Comparison of ENCODE assay signal across 16 cellular contexts in the genomic region with DNA sequence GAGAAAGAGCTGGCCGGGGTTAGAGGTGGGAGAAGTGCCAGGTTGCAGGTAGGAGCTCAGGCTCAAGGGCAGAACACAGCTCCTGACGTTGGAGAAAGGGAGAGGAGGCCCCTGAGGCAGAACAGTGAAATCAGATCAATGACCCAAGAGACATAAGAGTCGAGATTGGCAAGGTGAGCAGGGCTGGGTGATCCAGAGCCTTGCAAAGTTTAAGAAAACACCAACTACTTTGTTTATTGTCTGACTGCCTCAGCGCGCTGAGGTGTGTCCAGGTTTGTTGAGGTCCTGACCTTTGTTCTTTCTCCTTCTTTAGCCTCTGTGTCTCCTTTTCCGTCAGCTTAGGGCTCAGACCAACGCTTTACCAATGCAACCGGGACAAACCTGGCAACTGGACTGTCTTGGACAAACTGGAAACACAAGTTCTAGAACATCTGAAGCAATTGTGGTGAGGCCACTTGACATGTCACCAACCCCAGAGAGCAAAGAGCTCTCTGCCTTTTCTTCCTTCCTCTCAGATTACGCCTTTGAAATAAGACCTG. TPM values are rescaled to one million over a fixed set of nuclear protein-coding genes. Genes with fewer than 3 reads are reported as not detected.
DNase-seq lines count a peak whose midpoint lies in the region; ATAC-seq and TF ChIP-seq lines count a peak whose summit lies in the region.
"Had no signal": no experiment of that assay in that cellular context is flagged by ENCODE, and none has a peak within 500 bp of the region (broad histone marks: within the 10 kb centered on the region; RNA-seq: fewer than 3 reads in every experiment).

No MANE protein-coding gene starts in this region.

- no peak overlapping the region for H3K9ac ChIP-seq in HCT116 (ENCODE audit: low read length)
- H3K9ac ChIP-seq: BLaER1 treated with 17β-estradiol and CSF1 and Interleukin-3, amounts not matched to agents 10 nM and 100 nM had no signal

- H3K4me2 ChIP-seq in HCT116 (ENCODE audit: low read length) = peak overlapping the region; percentile 45
- H3K4me2 ChIP-seq: BLaER1 treated with 17β-estradiol and CSF1 and Interleukin-3, amounts not matched to agents 10 nM and 100 nM had no signal

- no peak for TF ChIP-seq EP300 in transverse colon (IDR thresholded peaks at IDR 0.05; ENCODE audit: low read depth)

- H3K36me3 ChIP-seq in HCT116 (ENCODE audit: control insufficient read depth in 1 of 2, insufficient read depth in 2 of 2, low read length in 2 of 2) (no peaks in the 10 kb centered on the region), Peyer's patch (no peaks in the 10 kb centered on the region), left lung (no peaks in the 10 kb centered on the region), transverse colon (no peaks in the 10 kb centered on the region), left ventricle myocardium inferior (no peaks in the 10 kb centered on the region), H7 (replicated peaks; ENCODE audit: control insufficient read depth, insufficient read depth, low read length) (no peaks in the 10 kb centered on the region)
- H3K36me3 ChIP-seq: BLaER1 treated with 17β-estradiol and CSF1 and Interleukin-3, amounts not matched to agents 10 nM and 100 nM; MG63; WERI-Rb-1 had no signal

- DNase-seq in HCT116 (ENCODE audit: low read depth, low spot score) (no peak), Peyer's patch (peak in 2 of 3 donors; percentile 68 to 72), left lung (peak in 1 of 2 donors; percentile 44), transverse colon (peak; percentile 56), left ventricle myocardium inferior (no peak), H7 (no peak)
- DNase-seq: activated CD8-positive, alpha-beta T cell treated with anti-CD3 and anti-CD28 coated beads, Interleukin-2, amount 10 ng/mL, durations not matched to agents 7 days and 5 days; activated gamma-delta T cell; cortex of kidney; hypothalamus; MG63; naive thymus-derived CD8-positive, alpha-beta T cell; WERI-Rb-1 had no signal

- H3K9me2 ChIP-seq in HCT116 (ENCODE audit: insufficient read depth) = no peaks in the 10 kb centered on the region

- no peaks in the 10 kb centered on the region for H3K79me2 ChIP-seq in HCT116 (ENCODE audit: insufficient read depth, low read length)

- TF ChIP-seq CTCF in HCT116 (IDR thresholded peaks at IDR 0.05 in 2 of 3, conservative IDR thresholded peaks at IDR 0.05 in 1 of 3; ENCODE audit: borderline replicate concordance in 1 of 3, insufficient read depth in 1 of 3, low read depth in 2 of 3, low read length in 2 of 3) = no peak
- no peak for TF ChIP-seq CTCF in Peyer's patch (IDR thresholded peaks at IDR 0.05)
- no peak for TF ChIP-seq CTCF in left lung (IDR thresholded peaks at IDR 0.05)
- no peak for TF ChIP-seq CTCF in transverse colon (IDR thresholded peaks at IDR 0.05)
- no peak for TF ChIP-seq CTCF in left ventricle myocardium inferior (IDR thresholded peaks at IDR 0.05; ENCODE audit: borderline replicate concordance)

- no peak overlapping the region for H2AFZ ChIP-seq in HCT116 (ENCODE audit: low read depth, low read length, poor library complexity, severe bottlenecking)

- intact Hi-C loops in HCT116 (cut with micrococcal nuclease) (no loop called here), left lung (cut with DNase I) (no loop called here), transverse colon (cut with DNase I; ENCODE audit: low total_unique reads) (no loop called here), left ventricle myocardium inferior (cut with micrococcal nuclease) (no loop called here)

- H3K27me3 ChIP-seq in HCT116 (ENCODE audit: insufficient read depth, low read length) (no peaks in the 10 kb centered on the region), Peyer's patch (no peaks in the 10 kb centered on the region), left lung (no peaks in the 10 kb centered on the region), transverse colon (no peaks in the 10 kb centered on the region), left ventricle myocardium inferior (ENCODE audit: low read depth) (peaks cover 6% of the 10 kb centered on the region), H7 (ENCODE audit: control insufficient read depth, insufficient read depth, low read length) (no peaks in the 10 kb centered on the region)
- H3K27me3 ChIP-seq: BLaER1 treated with 17β-estradiol and CSF1 and Interleukin-3, amounts not matched to agents 10 nM and 100 nM; MG63 had no signal

- no peak for TF ChIP-seq RAD21 in HCT116 (IDR thresholded peaks at IDR 0.05; ENCODE audit: low read depth)

- H3K4me3 ChIP-seq in HCT116 (replicated peaks in 1 of 2; ENCODE audit: low read depth in 1 of 2, low read length in 2 of 2) (no peak overlapping the region; a peak in 1 of 4 replicates), Peyer's patch (no peak overlapping the region), left lung (no peak overlapping the region), transverse colon (no peak overlapping the region), left ventricle myocardium inferior (no peak overlapping the region), H7 (ENCODE audit: insufficient read depth, low read depth, low read length) (no peak overlapping the region)
- H3K4me3 ChIP-seq: BLaER1 treated with 17β-estradiol and CSF1 and Interleukin-3, amounts not matched to agents 10 nM and 100 nM; MG63 had no signal

- ATAC-seq in HCT116 (peak; percentile 61; the same call in 1 of the 2 replicates), left lung (peak; percentile 86), HG03442 (IDR thresholded peaks at IDR 0.05; ENCODE audit: unreplicated experiment) (no peak)
- ATAC-seq: activated CD8-positive, alpha-beta T cell treated with anti-CD3 and anti-CD28 coated beads, Interleukin-2, amount 10 ng/mL, durations not matched to agents 7 days and 5 days; naive thymus-derived CD8-positive, alpha-beta T cell had no signal

- peaks cover 15 to 18% of the 10 kb centered on the region in 2 experiments; a peak in 3 of 4 replicates for H3K4me1 ChIP-seq in HCT116 (ENCODE audit: control insufficient read depth in 1 of 2, insufficient read depth in 2 of 2, low read length in 2 of 2)
- H3K4me1 ChIP-seq in Peyer's patch = peaks cover 0 to 6% (median 0%) of the 10 kb centered on the region in 4 donors
- no peaks in the 10 kb centered on the region for H3K4me1 ChIP-seq in left lung
- peaks cover 0 to 34% (median 18%) of the 10 kb centered on the region in 4 donors for H3K4me1 ChIP-seq in transverse colon
- no peaks in the 10 kb centered on the region for H3K4me1 ChIP-seq in left ventricle myocardium inferior

- CTCF ChIA-PET in HCT116 (lab: Charles Lee) = interaction anchor here (1.3 to 1.4 kb wide), 2 partner anchors 38 to 47 kb away, joined by 3 to 4 read pairs; no protein-coding TSS in a partner anchor

- no peaks in the 10 kb centered on the region for H4K20me1 ChIP-seq in HCT116 (ENCODE audit: insufficient read depth)
- H4K20me1 ChIP-seq: BLaER1 treated with 17β-estradiol and CSF1 and Interleukin-3, amounts not matched to agents 10 nM and 100 nM had no signal

- 54 to 57% methylated on average over 3 to 9 of the region's 9 CpGs for WGBS in transverse colon (ENCODE audit: low coverage in 1 of 2), 2 donors

- in situ Hi-C loops in transverse colon (cut with MboI; ENCODE audit: low pct_ligation_motif_present in 1 of 4, low pct_unique_long_range_greater_than_20kb in 1 of 4, low sequenced_read_pairs in 3 of 4) = loop anchor here in 1 of 4 donors (10.0 kb wide), 1 partner anchor 361 kb away; no protein-coding TSS in a partner anchor

- no TSS peak for BruUV-seq in HCT116 (replicated peaks; lab: Mats Ljungman, UMichigan)

- H3K27ac ChIP-seq in HCT116 (ENCODE audit: low read depth, low read length) (peak overlapping the region; percentile 3; the same call in 1 of the 2 replicates), Peyer's patch (peak overlapping the region in 3 of 4 donors; percentile 45 to 88 (median 72)), left lung (peak overlapping the region; percentile 37 to 51), transverse colon (peak overlapping the region; percentile 81 to 83 (median 82)), left ventricle myocardium inferior (replicated peaks) (no peak overlapping the region)
- H3K27ac ChIP-seq: BLaER1 treated with 17β-estradiol and CSF1 and Interleukin-3, amounts not matched to agents 10 nM and 100 nM; WERI-Rb-1 had no signal

- H3K9me3 ChIP-seq in HCT116 (ENCODE audit: control insufficient read depth in 1 of 2, insufficient read depth in 1 of 2, low read depth in 1 of 2, low read length in 2 of 2) = no peaks in the 10 kb centered on the region
- H3K9me3 ChIP-seq in Peyer's patch = no peaks in the 10 kb centered on the region
- peaks cover 0 to 8% of the 10 kb centered on the region in 2 donors for H3K9me3 ChIP-seq in left lung
- H3K9me3 ChIP-seq in transverse colon = peaks cover 4 to 7% of the 10 kb centered on the region in 2 donors
- peaks cover 23% of the 10 kb centered on the region for H3K9me3 ChIP-seq in left ventricle myocardium inferior (replicated peaks)
- H3K9me3 ChIP-seq: MG63 had no signal

- POLR2A ChIA-PET in HCT116 (lab: Charles Lee) = no interaction called here

- TF ChIP-seq POLR2A in HCT116 (IDR thresholded peaks at IDR 0.05; ENCODE audit: borderline replicate concordance, extremely low read depth, insufficient read depth, insufficient read length) = no peak
- TF ChIP-seq POLR2A in Peyer's patch (IDR thresholded peaks at IDR 0.05) = no peak
- no peak for TF ChIP-seq POLR2A in transverse colon (IDR thresholded peaks at IDR 0.05)

- RAD21 ChIA-PET in HCT116 (lab: Charles Lee; ENCODE audit: low non-redundant PET in 1 of 2, low total read pairs in 2 of 2, uncharacterized antibody in 2 of 2, unreplicated experiment in 2 of 2) = no interaction called here

TF ChIP-seq in HCT116, 20 proteins besides CTCF, POLR2A, EP300 and RAD21 (continues in another document):
- TF ChIP-seq, protein P1, sequence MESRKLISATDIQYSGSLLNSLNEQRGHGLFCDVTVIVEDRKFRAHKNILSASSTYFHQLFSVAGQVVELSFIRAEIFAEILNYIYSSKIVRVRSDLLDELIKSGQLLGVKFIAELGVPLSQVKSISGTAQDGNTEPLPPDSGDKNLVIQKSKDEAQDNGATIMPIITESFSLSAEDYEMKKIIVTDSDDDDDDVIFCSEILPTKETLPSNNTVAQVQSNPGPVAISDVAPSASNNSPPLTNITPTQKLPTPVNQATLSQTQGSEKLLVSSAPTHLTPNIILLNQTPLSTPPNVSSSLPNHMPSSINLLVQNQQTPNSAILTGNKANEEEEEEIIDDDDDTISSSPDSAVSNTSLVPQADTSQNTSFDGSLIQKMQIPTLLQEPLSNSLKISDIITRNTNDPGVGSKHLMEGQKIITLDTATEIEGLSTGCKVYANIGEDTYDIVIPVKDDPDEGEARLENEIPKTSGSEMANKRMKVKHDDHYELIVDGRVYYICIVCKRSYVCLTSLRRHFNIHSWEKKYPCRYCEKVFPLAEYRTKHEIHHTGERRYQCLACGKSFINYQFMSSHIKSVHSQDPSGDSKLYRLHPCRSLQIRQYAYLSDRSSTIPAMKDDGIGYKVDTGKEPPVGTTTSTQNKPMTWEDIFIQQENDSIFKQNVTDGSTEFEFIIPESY (IDR thresholded peaks at IDR 0.05; ENCODE audit: extremely low read depth, insufficient replicate concordance, low read length) = no peak
- TF ChIP-seq CBX3 (IDR thresholded peaks at IDR 0.05; ENCODE audit: low read depth) = peak; percentile 62; the same call in 1 of the 2 replicates

RNA-seq across cellular contexts. Expression of a gene that starts 28.3 kb away (rescaled TPM):
- total RNA-seq in HCT116 (2021; ENCODE audit: unreplicated experiment) = not detected
- polyA plus RNA-seq in HCT116 (2012) = 0.06 and 0.21 TPM in 2 replicates
- total RNA-seq in Peyer's patch = not detected
- total RNA-seq in left lung = not detected
- total RNA-seq in transverse colon = not detected
- not detected for total RNA-seq in left ventricle myocardium inferior
- 1.6 and 2.8 TPM in 2 replicates for total RNA-seq in H7 (2014; rRNA removed; shearing (Covaris generic))
- total RNA-seq: fibroblast of lung had no signal
- polyA plus RNA-seq: fibroblast of lung had no signal

Comparison
In these comparisons a context has a peak if more than half of its experiments do, and no peak if none do; other contexts are left out.
1. DNase-seq: peak in Peyer's patch (2 of 3) and transverse colon (single experiment); none in HCT116 (single experiment), left ventricle myocardium inferior (single experiment) and H7 (single experiment).